Comparison of ENCODE assay signal across 9 cellular contexts in the genomic region with DNA sequence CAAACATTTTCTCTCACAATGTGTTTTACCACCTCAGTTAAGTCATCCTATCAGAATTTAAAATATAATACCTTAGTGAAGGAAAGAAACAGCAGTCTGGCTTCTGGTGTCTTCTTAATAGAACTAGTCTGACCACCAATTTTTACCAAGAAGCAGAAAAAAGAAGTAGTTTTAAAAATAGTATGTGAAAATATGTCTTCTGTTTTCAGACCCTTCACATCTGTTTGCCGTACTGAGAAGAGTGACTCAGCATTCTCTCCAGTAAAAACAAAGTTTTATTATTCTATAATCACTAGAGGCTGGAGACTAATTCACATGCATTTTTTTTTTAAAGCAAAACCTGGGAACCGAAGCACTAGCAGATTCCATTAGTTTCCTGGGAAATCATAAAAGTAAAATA.
DNase-seq lines count a peak whose midpoint lies in the region; ATAC-seq and TF ChIP-seq lines count a peak whose summit lies in the region.
"Had no signal": no experiment of that assay in that cellular context is flagged by ENCODE, and none has a peak within 500 bp of the region (broad histone marks: within the 10 kb centered on the region; RNA-seq: fewer than 3 reads in every experiment).

No MANE protein-coding gene starts in this region.

- peak; percentile 65 for ATAC-seq in GM18511 (IDR thresholded peaks at IDR 0.05; ENCODE audit: unreplicated experiment)
- peak; percentile 74 for ATAC-seq in HG02678 (IDR thresholded peaks at IDR 0.05; ENCODE audit: unreplicated experiment)

- no peak for TF ChIP-seq CTCF in NB4 (IDR thresholded peaks at IDR 0.05; ENCODE audit: low read depth, low read length)

- TF ChIP-seq POLR2A in NB4 (IDR thresholded peaks at IDR 0.05; ENCODE audit: extremely low read depth, insufficient read length) = no peak

- peak; percentile 16 for DNase-seq in NB4 (ENCODE audit: low read depth)
- peak; percentile 3 to 9 for DNase-seq in lung microvascular endothelial cell (ENCODE audit: low read depth in 2 of 2)
- DNase-seq in NCI-H1092 (lab: John Stamatoyannopoulos, UW) = no peak
- DNase-seq in NCI-H2107 treated with DMSO at 0.1 percent for 48 hours (lab: John Stamatoyannopoulos, UW; ENCODE audit: unreplicated experiment) = no peak
- no peak for DNase-seq in DMS114 treated with DMSO at 0.1 percent for 48 hours (lab: John Stamatoyannopoulos, UW; ENCODE audit: unreplicated experiment)
- no peak for DNase-seq in midbrain (lab: John Stamatoyannopoulos, UW)
- DNase-seq: activated CD4-positive, alpha-beta memory T cell treated with anti-CD3 and anti-CD28 coated beads, Interleukin-2, amount 10 ng/mL, durations not matched to agents 7 days and 5 days had no signal

- no peak overlapping the region for H3K4me3 ChIP-seq in NB4 (ENCODE audit: low read depth, low read length)

Comparison
In these comparisons a context has a peak if more than half of its experiments do, and no peak if none do; other contexts are left out.
1. DNase-seq: peak in NB4 (single experiment) and lung microvascular endothelial cell (2 of 2); none in NCI-H1092 (single experiment), NCI-H2107 treated with DMSO at 0.1 percent for 48 hours (single experiment), DMS114 treated with DMSO at 0.1 percent for 48 hours (single experiment) and midbrain (single experiment).